In genomic region chr14:74905595-74906142, GRCh38 we compare ENCODE assay signal across 8 cellular contexts. TPM values are rescaled to one million over a fixed set of nuclear protein-coding genes. Genes with fewer than 3 reads are reported as not detected.
DNase-seq lines count a peak whose midpoint lies in the region; ATAC-seq, FAIRE-seq and TF ChIP-seq lines count a peak whose summit lies in the region.

No MANE protein-coding gene starts in this region.

- intact Hi-C loops in pancreas (cut with DNase I): loop anchor here in 2 of 3 donors (5.0 kb wide), 2 partner anchors 43 to 48 kb away; no protein-coding TSS in a partner anchor

- TF ChIP-seq CTCF in BE2C (IDR thresholded peaks at IDR 0.05; ENCODE audit: low read depth, low read length) (peak; percentile 96), foreskin fibroblast (IDR thresholded peaks at IDR 0.05; ENCODE audit: low read depth, low read length) (peak; percentile 95), pancreas (IDR thresholded peaks at IDR 0.05) (peak; percentile 88 to 94 (median 90)), type B pancreatic cell (conservative IDR thresholded peaks at IDR 0.05) (peak; percentile 95)

- H3K27me3 Mint-ChIP-seq in type B pancreatic cell: no peaks in the 10 kb centered on the region

- H3K9me3 ChIP-seq in BE2C (no peaks in the 10 kb centered on the region), pancreas (no peaks in the 10 kb centered on the region)

- H3K4me1 ChIP-seq in BE2C (peaks cover 12% of the 10 kb centered on the region), pancreas (no peaks in the 10 kb centered on the region)

- H3K36me3 ChIP-seq in BE2C (peaks cover 48% of the 10 kb centered on the region), H7 (replicated peaks; ENCODE audit: control insufficient read depth, insufficient read depth, low read length) (peaks cover 26% of the 10 kb centered on the region), pancreas (peaks cover 2 to 26% (median 6%) of the 10 kb centered on the region in 3 donors)

- H3K4me3 Mint-ChIP-seq in type B pancreatic cell: no peak overlapping the region

- FAIRE-seq in pancreas (lab: Jason Lieb, UNC): no peak

- no peaks in the 10 kb centered on the region for H3K9me3 Mint-ChIP-seq in type B pancreatic cell

- peak; percentile 65 to 81 (median 76) for ATAC-seq in pancreas
- no peak for ATAC-seq in GM19324 (IDR thresholded peaks at IDR 0.05; ENCODE audit: low FRiP score, unreplicated experiment)

- no peak overlapping the region for H3K27ac ChIP-seq in pancreas

- H3K27me3 ChIP-seq in BE2C: no peaks in the 10 kb centered on the region
- no peaks in the 10 kb centered on the region for H3K27me3 ChIP-seq in H7 (ENCODE audit: control insufficient read depth, insufficient read depth, low read length)
- no peaks in the 10 kb centered on the region for H3K27me3 ChIP-seq in pancreas

- H3K27ac Mint-ChIP-seq in type B pancreatic cell: no peak overlapping the region

- DNase-seq in BE2C: peak; percentile 84
- DNase-seq in H7: peak; percentile 92
- DNase-seq in activated T-helper 9 cell treated with anti-CD3 and anti-CD28 coated beads, Interleukin-2, amount 50 U/mL, for 16 hours (ENCODE audit: low read depth): peak; percentile 72
- DNase-seq in foreskin fibroblast: peak in 1 of 2 donors; percentile 79
- DNase-seq in pancreas: peak; percentile 47 to 92 (median 76)
- no peak for DNase-seq in type B pancreatic cell (ENCODE audit: extremely low spot score, unreplicated experiment)

- H3K4me1 Mint-ChIP-seq in type B pancreatic cell (ENCODE audit: unreplicated experiment): peaks cover 4% of the 10 kb centered on the region

- H3K4me3 ChIP-seq in BE2C (ENCODE audit: low read depth, low read length) (no peak overlapping the region), H7 (ENCODE audit: insufficient read depth, low read depth, low read length) (no peak overlapping the region), foreskin fibroblast (ENCODE audit: low read depth in 1 of 2, low read length in 2 of 2) (no peak overlapping the region), pancreas (no peak overlapping the region)

- peaks cover 5% of the 10 kb centered on the region for H3K36me3 Mint-ChIP-seq in type B pancreatic cell

- WGBS in pancreas, 2 donors: 39 to 44% methylated on average over 14 of the region's 14 CpGs

TF ChIP-seq in PFSK-1, 5 proteins besides CTCF, POLR2A, EP300 and RAD21:
- TF ChIP-seq REST (IDR thresholded peaks at IDR 0.05; ENCODE audit: insufficient read depth in 1 of 2, low read depth in 2 of 2, low read length in 2 of 2): no peak
- TF ChIP-seq POLR2AphosphoS5 (IDR thresholded peaks at IDR 0.05; ENCODE audit: low read depth, low read length): peak; percentile 57; the same call in 1 of the 2 replicates
TF ChIP-seq in PFSK-1: peak in this region for 1.

RNA-seq across cellular contexts. Expression of gene RPS6KL1, which starts 17.4 kb away (rescaled TPM):
- 122 TPM for polyA plus RNA-seq in BE2C (2012; ENCODE audit: insufficient read depth, insufficient read length, low read depth)
- 5.4 and 12.4 TPM in 2 replicates for total RNA-seq in H7 (2014; rRNA removed; shearing (Covaris generic))
- polyA plus RNA-seq in PFSK-1 (2012; ENCODE audit: insufficient read length, low read depth): 19.7 TPM
- total RNA-seq in pancreas: 1 to 10 TPM; 4.0 to 7.7 (median 6.5) TPM
- polyA plus RNA-seq in pancreas: 10 to 100 TPM; 14.6 to 23.8 TPM
- 5.3 and 7.5 TPM in 2 replicates for total RNA-seq in type B pancreatic cell (ENCODE audit: low replicate concordance)

RNA-seq across cellular contexts. Expression of gene DLST, which starts 24.0 kb away (rescaled TPM):
- polyA plus RNA-seq in BE2C (2012; ENCODE audit: insufficient read depth, insufficient read length, low read depth): 85.4 TPM
- total RNA-seq in H7 (2014; rRNA removed; shearing (Covaris generic)): 71.0 and 76.7 TPM in 2 replicates
- polyA plus RNA-seq in PFSK-1 (2012; ENCODE audit: insufficient read length, low read depth): 57.0 TPM
- 10 to 100 TPM; 33.5 to 46.0 (median 39.3) TPM for total RNA-seq in pancreas
- 10 to 100 TPM; 22.8 to 40.4 TPM for polyA plus RNA-seq in pancreas
- 97.2 and 114 TPM in 2 replicates for total RNA-seq in type B pancreatic cell (ENCODE audit: low replicate concordance)

RNA-seq across cellular contexts. Expression of gene PROX2, which starts 29.7 kb away (rescaled TPM):
- polyA plus RNA-seq in BE2C (2012; ENCODE audit: insufficient read depth, insufficient read length, low read depth): 0.76 TPM
- total RNA-seq in H7 (2014; rRNA removed; shearing (Covaris generic)): not detected in 2 replicates
- polyA plus RNA-seq in PFSK-1 (2012; ENCODE audit: insufficient read length, low read depth): not detected
- total RNA-seq in pancreas (not detected), type B pancreatic cell (ENCODE audit: low replicate concordance) (not detected in 2 replicates)
- not detected for polyA plus RNA-seq in pancreas

RNA-seq across cellular contexts. Expression of gene PGF, which starts 49.7 kb away (rescaled TPM):
- polyA plus RNA-seq in BE2C (2012; ENCODE audit: insufficient read depth, insufficient read length, low read depth): 44.0 TPM
- 4.6 and 6.9 TPM in 2 replicates for total RNA-seq in H7 (2014; rRNA removed; shearing (Covaris generic))
- 0.92 TPM for polyA plus RNA-seq in PFSK-1 (2012; ENCODE audit: insufficient read length, low read depth)
- total RNA-seq in pancreas (1 to 10 TPM in 4 of 6 donors, under 1 TPM in 2; 0.73 to 4.7 (median 1.8) TPM), type B pancreatic cell (ENCODE audit: low replicate concordance) (8.4 and 16.8 TPM in 2 replicates)
- 1 to 10 TPM; 1.5 to 1.8 TPM for polyA plus RNA-seq in pancreas
